In the genomic region with DNA sequence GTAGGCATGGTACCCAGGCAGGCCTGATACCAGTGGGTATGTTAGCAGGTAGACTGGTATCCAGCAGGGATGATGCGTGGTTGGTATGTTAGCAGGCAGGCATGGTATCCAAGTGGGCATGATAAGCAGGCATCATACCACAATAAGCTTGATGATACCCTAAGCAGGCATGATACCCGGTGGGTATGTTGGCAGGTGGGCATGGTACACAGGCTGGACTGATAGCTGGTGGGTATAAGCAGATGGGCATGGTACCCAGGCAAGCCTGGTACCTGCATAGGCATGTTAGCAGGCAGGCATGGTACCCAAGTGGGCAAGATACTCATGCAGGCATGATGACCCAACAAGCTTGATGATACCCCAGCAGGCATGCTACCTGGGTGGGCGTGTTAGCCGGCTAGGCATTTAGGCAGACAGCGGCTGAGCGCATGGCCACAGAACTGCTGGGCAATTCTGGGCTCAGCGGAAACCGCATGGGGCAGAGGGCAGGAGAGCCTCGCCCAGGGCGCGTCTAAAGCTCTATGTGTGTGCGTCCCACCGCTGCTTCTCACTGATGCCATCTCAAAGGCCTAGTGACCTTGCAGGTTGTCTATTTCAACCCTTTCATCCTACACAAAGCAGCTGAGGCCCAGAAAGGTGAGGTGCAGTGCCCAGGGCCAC, we compare ENCODE assay signal across 23 cellular contexts. TPM values are rescaled to one million over a fixed set of nuclear protein-coding genes. Genes with fewer than 3 reads are reported as not detected.
A peak's percentile ranks its signal among the peaks of the same experiment; 100 is the strongest.
DNase-seq lines count a peak whose midpoint lies in the region; ATAC-seq, FAIRE-seq and TF ChIP-seq lines count a peak whose summit lies in the region.
"Had no signal": no experiment of that assay in that cellular context is flagged by ENCODE, and none has a peak within 500 bp of the region (broad histone marks: within the 10 kb centered on the region; RNA-seq: fewer than 3 reads in every experiment).

No MANE protein-coding gene starts in this region.

- TF ChIP-seq CTCF in HepG2 (CRISPR knock-in tag; IDR thresholded peaks at IDR 0.05) (no peak), right lobe of liver (IDR thresholded peaks at IDR 0.05) (no peak), kidney (IDR thresholded peaks at IDR 0.05; ENCODE audit: borderline replicate concordance, extremely low read depth, insufficient read depth) (no peak)

- no peaks in the 10 kb centered on the region for H3K27me3 Mint-ChIP-seq in activated CD4-positive, alpha-beta memory T cell treated with anti-CD3 and anti-CD28 coated beads for 36 hours

- TF ChIP-seq EP300 in HepG2 (IDR thresholded peaks at IDR 0.05; ENCODE audit: low read depth in 2 of 2, low read length in 2 of 2) (no peak), HepG2 (CRISPR knock-in tag; IDR thresholded peaks at IDR 0.05; ENCODE audit: borderline replicate concordance) (no peak)

- no peaks in the 10 kb centered on the region for H4K20me1 ChIP-seq in HepG2 (ENCODE audit: insufficient read depth, low read length)

- H3K4me1 Mint-ChIP-seq in activated CD4-positive, alpha-beta memory T cell treated with anti-CD3 and anti-CD28 coated beads for 36 hours (ENCODE audit: low read depth), result peaks cover 33% of the 10 kb centered on the region

- H3K4me2 ChIP-seq in HepG2 (ENCODE audit: low read depth, low read length), result no peak overlapping the region

- no peaks in the 10 kb centered on the region for H3K9me3 Mint-ChIP-seq in activated CD4-positive, alpha-beta memory T cell treated with anti-CD3 and anti-CD28 coated beads for 36 hours

- H2AFZ ChIP-seq in HepG2 (ENCODE audit: low read length), result no peak overlapping the region

- TF ChIP-seq RAD21 in HepG2 (CRISPR knock-in tag; IDR thresholded peaks at IDR 0.05), result no peak

- H3K36me3 ChIP-seq in HepG2 (replicated peaks in 1 of 2; ENCODE audit: control insufficient read depth in 1 of 2, insufficient read depth in 2 of 2, low read length in 2 of 2) (peaks cover 8 to 22% of the 10 kb centered on the region in 2 experiments), right lobe of liver (peaks cover 0 to 16% (median 0%) of the 10 kb centered on the region in 4 donors), kidney (ENCODE audit: control insufficient read depth in 1 of 2, insufficient read depth in 2 of 2, low read length in 2 of 2) (peaks cover 6 to 7% of the 10 kb centered on the region in 2 donors)
- H3K36me3 ChIP-seq: ovary had no signal

- H3K27ac ChIP-seq in HepG2 (ENCODE audit: extremely low read length, insufficient read depth, low read length), result no peak overlapping the region
- H3K27ac ChIP-seq in right lobe of liver, result no peak overlapping the region
- no peak overlapping the region for H3K27ac ChIP-seq in kidney (ENCODE audit: low read depth in 2 of 2, low read length in 2 of 2)
- H3K27ac ChIP-seq: left lung, ovary, SJCRH30, tibial artery had no signal

- in situ Hi-C loops in HepG2 (cut with HindIII; ENCODE audit: extremely low pct_ligation_motif_present, low pct_unique_long_range_greater_than_20kb), result no loop called here

- H3K27ac Mint-ChIP-seq in activated CD4-positive, alpha-beta memory T cell treated with anti-CD3 and anti-CD28 coated beads for 36 hours, result peak overlapping the region; percentile 20

- FAIRE-seq in HepG2 (lab: Jason Lieb, UNC) (no peak), kidney (lab: Jason Lieb, UNC) (no peak)

- H3K9ac ChIP-seq in HepG2 (ENCODE audit: insufficient read depth, low read depth, low read length), result no peak overlapping the region
- H3K9ac ChIP-seq in kidney (ENCODE audit: low read length in 2 of 2), result no peak overlapping the region

- POLR2A ChIA-PET in HepG2 (lab: Yijun Ruan, JAX), result interaction anchor here (1.5 to 3.3 kb wide), 3 partner anchors 9 to 237 kb away, joined by 4 to 31 read pairs (median 6); no protein-coding TSS in a partner anchor
- POLR2A ChIA-PET in activated CD4-positive, alpha-beta memory T cell treated with anti-CD3 and anti-CD28 coated beads for 36 hours (lab: Charles Lee), result interaction anchor here (0.6 kb wide), 1 partner anchor 17 kb away, joined by 3 read pairs; no protein-coding TSS in a partner anchor

- DNase-seq in HepG2 (ENCODE audit: low spot score), result no peak
- DNase-seq in right lobe of liver, result no peak
- no peak for DNase-seq in activated CD4-positive, alpha-beta memory T cell treated with anti-CD3 and anti-CD28 coated beads for 36 hours
- peak; percentile 66 for DNase-seq in kidney
- no peak for DNase-seq in NCI-H774 (lab: John Stamatoyannopoulos, UW)
- no peak for DNase-seq in MV-4-11 (lab: John Stamatoyannopoulos, UW)
- DNase-seq: activated CD4-positive, CD25-positive, alpha-beta regulatory T cell; amygdala; effector CD8-positive, alpha-beta T cell; GOT3; NCI-H1417 treated with DMSO at 0.1 percent for 48 hours; NCI-H748 treated with DMSO at 0.1 percent for 48 hours; SJCRH30; stimulated activated CD4-positive, alpha-beta T cell treated with anti-CD3 and anti-CD28 coated beads, Interleukin-1b, Interleukin-23, amount 100 ng/mL, for 48 hours; stimulated activated naive CD4-positive, alpha-beta T cell treated with Interleukin-2 at 50 U/mL for 16 hours; T-helper 9 cell; tibial artery had no signal

- H3K79me2 ChIP-seq in HepG2 (ENCODE audit: insufficient read depth, low read length), result peaks cover 9% of the 10 kb centered on the region

- intact Hi-C loops in HepG2 (cut with micrococcal nuclease; ENCODE audit: unreplicated experiment) (no loop called here), right lobe of liver (cut with DNase I) (no loop called here), kidney (cut with DNase I) (no loop called here)
- intact Hi-C loops in activated CD4-positive, alpha-beta memory T cell treated with anti-CD3 and anti-CD28 coated beads for 36 hours (cut with micrococcal nuclease), result loop anchor here (2.0 kb wide), 1 partner anchor 45 kb away; no protein-coding TSS in a partner anchor

- BruUV-seq in HepG2 (replicated peaks; lab: Mats Ljungman, UMichigan), result no TSS peak

- H3K9me3 ChIP-seq in HepG2 (ENCODE audit: low read length) (no peaks in the 10 kb centered on the region), right lobe of liver (no peaks in the 10 kb centered on the region), kidney (ENCODE audit: control insufficient read depth in 1 of 2, low read length in 2 of 2) (no peaks in the 10 kb centered on the region)
- H3K9me3 ChIP-seq: left lung, ovary, SJCRH30, tibial artery had no signal

- ATAC-seq in HepG2, result no peak
- ATAC-seq in right lobe of liver, result no peak
- ATAC-seq in HG03097 (IDR thresholded peaks at IDR 0.05; ENCODE audit: low FRiP score, unreplicated experiment), result no peak
- ATAC-seq in HG02870 (IDR thresholded peaks at IDR 0.05; ENCODE audit: unreplicated experiment), result no peak
- ATAC-seq: left lung, sciatic nerve had no signal

- CTCF ChIA-PET in HepG2 (lab: Yijun Ruan, JAX; ENCODE audit: low intra/inter-chr PET ratio, low total read pairs), result no interaction called here
- CTCF ChIA-PET in activated CD4-positive, alpha-beta memory T cell treated with anti-CD3 and anti-CD28 coated beads for 36 hours (lab: Charles Lee), result interaction anchor here (0.8 to 2.2 kb wide), 4 partner anchors 14 to 116 kb away, joined by 3 to 7 read pairs (median 4); a partner anchor contains a TSS

- H3K36me3 Mint-ChIP-seq in activated CD4-positive, alpha-beta memory T cell treated with anti-CD3 and anti-CD28 coated beads for 36 hours, result peaks cover 18% of the 10 kb centered on the region

- H3K4me1 ChIP-seq in HepG2 (ENCODE audit: insufficient read depth, low read length), result peaks cover 26% of the 10 kb centered on the region
- peaks cover 0 to 6% (median 2%) of the 10 kb centered on the region in 4 donors for H3K4me1 ChIP-seq in right lobe of liver
- H3K4me1 ChIP-seq in kidney (ENCODE audit: control insufficient read depth in 1 of 2, insufficient read depth in 1 of 2, low read depth in 1 of 2, low read length in 2 of 2), result peaks cover 3 to 9% of the 10 kb centered on the region in 2 donors

- 94% methylated on average over 10 of the region's 13 CpGs for WGBS in HepG2 (ENCODE audit: low lambda C conversion rate)
- WGBS in right lobe of liver (ENCODE audit: insufficient coverage, low coverage, low lambda C conversion rate, missing lambda C conversion rate), result 88% methylated on average over 8 of the region's 13 CpGs

- H3K4me3 Mint-ChIP-seq in activated CD4-positive, alpha-beta memory T cell treated with anti-CD3 and anti-CD28 coated beads for 36 hours, result no peak overlapping the region

- TF ChIP-seq POLR2A in HepG2 (IDR thresholded peaks at IDR 0.05; ENCODE audit: insufficient read depth in 1 of 2, low read depth in 2 of 2, low read length in 2 of 2) (no peak; a peak in 1 of 4 replicates), right lobe of liver (IDR thresholded peaks at IDR 0.05) (no peak)

- no peaks in the 10 kb centered on the region for H3K27me3 ChIP-seq in HepG2 (ENCODE audit: control insufficient read depth in 1 of 2, insufficient read depth in 2 of 2, low read length in 2 of 2)
- no peaks in the 10 kb centered on the region for H3K27me3 ChIP-seq in right lobe of liver
- H3K27me3 ChIP-seq: ovary, SJCRH30, tibial artery had no signal

- H3K4me3 ChIP-seq in HepG2 (replicated peaks in 1 of 3; ENCODE audit: insufficient read depth in 1 of 3, low read depth in 2 of 3, low read length in 3 of 3), result no peak overlapping the region
- H3K4me3 ChIP-seq in right lobe of liver, result no peak overlapping the region
- no peak overlapping the region for H3K4me3 ChIP-seq in kidney (ENCODE audit: low read length in 2 of 2)
- H3K4me3 ChIP-seq: ovary, SJCRH30, tibial artery had no signal

RNA-seq across cellular contexts. Expression of a gene that starts 2.3 kb away (rescaled TPM):
- total RNA-seq in HepG2 (2016; rRNA removed; fragmentation: Illumina TruSeq; extraction: Trizol), result 5.5 and 12.2 TPM in 2 replicates
- 4.0 and 6.2 TPM in 2 replicates for total RNA-seq in HepG2 (2016; cell fraction: cytosol; rRNA removed; fragmentation: Illumina TruSeq; extraction: Trizol; ENCODE audit: low read depth)
- total RNA-seq in HepG2 (2016; cell fraction: insoluble cytoplasmic fraction; rRNA removed; fragmentation: Illumina TruSeq; extraction: Trizol), result 4.5 and 13.3 TPM in 2 replicates
- 6.1 and 6.4 TPM in 2 replicates for total RNA-seq in HepG2 (2016; cell fraction: membrane; rRNA removed; fragmentation: Illumina TruSeq; extraction: Trizol)
- total RNA-seq in HepG2 (2016; cell fraction: nucleus; rRNA removed; fragmentation: Illumina TruSeq; extraction: Trizol), result 18.5 and 23.9 TPM in 2 replicates
- 17.6 and 23.9 TPM in 2 replicates for polyA plus RNA-seq in HepG2 (2011; rRNA removed)
- 13.7 and 17.1 TPM in 2 replicates for polyA plus RNA-seq in HepG2 (2011; cell fraction: cytosol; rRNA removed)
- 145 and 163 TPM in 2 replicates for polyA plus RNA-seq in HepG2 (2011; cell fraction: nucleus; rRNA removed)
- 21.6 and 30.9 TPM in 2 replicates for polyA plus RNA-seq in HepG2 (2012)
- 3.7 and 4.2 TPM in 2 replicates for polyA plus RNA-seq in HepG2 (2016; cell fraction: cytosol; fragmentation: Illumina TruSeq; extraction: Trizol; ENCODE audit: low read depth)
- polyA plus RNA-seq in HepG2 (2016; cell fraction: insoluble cytoplasmic fraction; fragmentation: Illumina TruSeq; extraction: Trizol; ENCODE audit: low read depth), result 7.1 and 11.5 TPM in 2 replicates
- 7.0 and 7.3 TPM in 2 replicates for polyA plus RNA-seq in HepG2 (2016; cell fraction: membrane; fragmentation: Illumina TruSeq; extraction: Trizol; ENCODE audit: low read depth)
- 81.4 and 86.8 TPM in 2 replicates for polyA plus RNA-seq in HepG2 (2016; cell fraction: nucleus; fragmentation: Illumina TruSeq; extraction: Trizol; ENCODE audit: insufficient read depth, low read depth)
- 15.4 and 23.1 TPM in 2 replicates for polyA minus RNA-seq in HepG2 (2011; rRNA and poly(A)+ RNA removed; ENCODE audit: low replicate concordance)
- polyA minus RNA-seq in HepG2 (2011; cell fraction: cytosol; rRNA and poly(A)+ RNA removed), result 15.4 and 18.7 TPM in 2 replicates
- polyA minus RNA-seq in HepG2 (2011; cell fraction: nucleus; rRNA and poly(A)+ RNA removed), result 34.1 and 36.2 TPM in 2 replicates
- 10 to 100 TPM in 5 of 6 experiments, 1 to 10 TPM in 1; 9.7 to 23.5 (median 15.7) TPM for total RNA-seq in right lobe of liver
- total RNA-seq in activated CD4-positive, alpha-beta memory T cell treated with anti-CD3 and anti-CD28 coated beads for 36 hours, result 10 to 100 TPM; 37.4 to 44.7 TPM
- 63.2 TPM for total RNA-seq in kidney
- polyA plus RNA-seq in kidney (ENCODE audit: insufficient read depth, low read depth, low replicate concordance), result 25.9 TPM

RNA-seq across cellular contexts. Expression of a gene that starts 2.4 kb away (rescaled TPM):
- total RNA-seq in HepG2 (2016; rRNA removed; fragmentation: Illumina TruSeq; extraction: Trizol) (3.1 and 8.7 TPM in 2 replicates), right lobe of liver (1 to 10 TPM; 5.8 to 9.8 (median 6.5) TPM), kidney (24.5 TPM)
- 3.2 and 3.4 TPM in 2 replicates for total RNA-seq in HepG2 (2016; cell fraction: cytosol; rRNA removed; fragmentation: Illumina TruSeq; extraction: Trizol; ENCODE audit: low read depth)
- total RNA-seq in HepG2 (2016; cell fraction: insoluble cytoplasmic fraction; rRNA removed; fragmentation: Illumina TruSeq; extraction: Trizol), result 3.5 and 11.2 TPM in 2 replicates
- 3.1 and 3.2 TPM in 2 replicates for total RNA-seq in HepG2 (2016; cell fraction: membrane; rRNA removed; fragmentation: Illumina TruSeq; extraction: Trizol)
- total RNA-seq in HepG2 (2016; cell fraction: nucleus; rRNA removed; fragmentation: Illumina TruSeq; extraction: Trizol), result 12.9 and 13.6 TPM in 2 replicates
- polyA plus RNA-seq in HepG2 (2011; rRNA removed) (13.2 and 21.1 TPM in 2 replicates), kidney (ENCODE audit: insufficient read depth, low read depth, low replicate concordance) (11.3 TPM)
- polyA plus RNA-seq in HepG2 (2011; cell fraction: cytosol; rRNA removed), result 5.5 and 7.6 TPM in 2 replicates
- 121 and 146 TPM in 2 replicates for polyA plus RNA-seq in HepG2 (2011; cell fraction: nucleus; rRNA removed)
- 7.0 and 18.5 TPM in 2 replicates for polyA plus RNA-seq in HepG2 (2012)
- 0.73 and 1.0 TPM in 2 replicates for polyA plus RNA-seq in HepG2 (2016; cell fraction: cytosol; fragmentation: Illumina TruSeq; extraction: Trizol; ENCODE audit: low read depth)
- 2.8 and 4.4 TPM in 2 replicates for polyA plus RNA-seq in HepG2 (2016; cell fraction: insoluble cytoplasmic fraction; fragmentation: Illumina TruSeq; extraction: Trizol; ENCODE audit: low read depth)
- polyA plus RNA-seq in HepG2 (2016; cell fraction: membrane; fragmentation: Illumina TruSeq; extraction: Trizol; ENCODE audit: low read depth), result 1.4 and 2.3 TPM in 2 replicates
- 29.5 and 32.2 TPM in 2 replicates for polyA plus RNA-seq in HepG2 (2016; cell fraction: nucleus; fragmentation: Illumina TruSeq; extraction: Trizol; ENCODE audit: insufficient read depth, low read depth)
- 7.7 and 20.5 TPM in 2 replicates for polyA minus RNA-seq in HepG2 (2011; rRNA and poly(A)+ RNA removed; ENCODE audit: low replicate concordance)
- 5.6 and 11.8 TPM in 2 replicates for polyA minus RNA-seq in HepG2 (2011; cell fraction: cytosol; rRNA and poly(A)+ RNA removed)
- 22.4 and 23.0 TPM in 2 replicates for polyA minus RNA-seq in HepG2 (2011; cell fraction: nucleus; rRNA and poly(A)+ RNA removed)
- total RNA-seq in activated CD4-positive, alpha-beta memory T cell treated with anti-CD3 and anti-CD28 coated beads for 36 hours, result 10 to 100 TPM; 10.1 to 10.6 TPM

RNA-seq across cellular contexts. Expression of a gene that starts 42.8 kb away (rescaled TPM):
- total RNA-seq in HepG2 (2016; rRNA removed; fragmentation: Illumina TruSeq; extraction: Trizol) (38.7 and 42.8 TPM in 2 replicates), right lobe of liver (10 to 100 TPM; 59.1 to 87.7 (median 73.0) TPM), kidney (276 TPM)
- total RNA-seq in HepG2 (2016; cell fraction: cytosol; rRNA removed; fragmentation: Illumina TruSeq; extraction: Trizol; ENCODE audit: low read depth), result 8.0 and 9.3 TPM in 2 replicates
- 36.5 and 38.8 TPM in 2 replicates for total RNA-seq in HepG2 (2016; cell fraction: insoluble cytoplasmic fraction; rRNA removed; fragmentation: Illumina TruSeq; extraction: Trizol)
- total RNA-seq in HepG2 (2016; cell fraction: membrane; rRNA removed; fragmentation: Illumina TruSeq; extraction: Trizol), result 12.8 and 13.4 TPM in 2 replicates
- 57.4 and 57.5 TPM in 2 replicates for total RNA-seq in HepG2 (2016; cell fraction: nucleus; rRNA removed; fragmentation: Illumina TruSeq; extraction: Trizol)
- polyA plus RNA-seq in HepG2 (2011; rRNA removed) (38.6 and 44.0 TPM in 2 replicates), kidney (ENCODE audit: insufficient read depth, low read depth, low replicate concordance) (43.4 TPM)
- 16.4 and 18.9 TPM in 2 replicates for polyA plus RNA-seq in HepG2 (2011; cell fraction: cytosol; rRNA removed)
- polyA plus RNA-seq in HepG2 (2011; cell fraction: nucleus; rRNA removed), result 134 and 171 TPM in 2 replicates
- 28.2 and 46.6 TPM in 2 replicates for polyA plus RNA-seq in HepG2 (2012)
- 1.4 and 2.0 TPM in 2 replicates for polyA plus RNA-seq in HepG2 (2016; cell fraction: cytosol; fragmentation: Illumina TruSeq; extraction: Trizol; ENCODE audit: low read depth)
- 23.5 and 27.4 TPM in 2 replicates for polyA plus RNA-seq in HepG2 (2016; cell fraction: insoluble cytoplasmic fraction; fragmentation: Illumina TruSeq; extraction: Trizol; ENCODE audit: low read depth)
- polyA plus RNA-seq in HepG2 (2016; cell fraction: membrane; fragmentation: Illumina TruSeq; extraction: Trizol; ENCODE audit: low read depth), result 3.4 and 3.7 TPM in 2 replicates
- 77.8 and 79.2 TPM in 2 replicates for polyA plus RNA-seq in HepG2 (2016; cell fraction: nucleus; fragmentation: Illumina TruSeq; extraction: Trizol; ENCODE audit: insufficient read depth, low read depth)
- 133 and 148 TPM in 2 replicates for polyA minus RNA-seq in HepG2 (2011; rRNA and poly(A)+ RNA removed; ENCODE audit: low replicate concordance)
- polyA minus RNA-seq in HepG2 (2011; cell fraction: cytosol; rRNA and poly(A)+ RNA removed), result 36.1 and 37.6 TPM in 2 replicates
- polyA minus RNA-seq in HepG2 (2011; cell fraction: nucleus; rRNA and poly(A)+ RNA removed), result 108 and 132 TPM in 2 replicates
- 100 to 1,000 TPM; 421 to 440 TPM for total RNA-seq in activated CD4-positive, alpha-beta memory T cell treated with anti-CD3 and anti-CD28 coated beads for 36 hours

RNA-seq across cellular contexts. Expression of a gene that starts 48.0 kb away (rescaled TPM):
- 0.11 TPM in 1 of 2 replicates, not detected in the other for total RNA-seq in HepG2 (2016; rRNA removed; fragmentation: Illumina TruSeq; extraction: Trizol)
- total RNA-seq in HepG2 (2016; cell fraction: cytosol; rRNA removed; fragmentation: Illumina TruSeq; extraction: Trizol; ENCODE audit: low read depth), result not detected in 2 replicates
- 0.06 TPM in 1 of 2 replicates, not detected in the other for total RNA-seq in HepG2 (2016; cell fraction: insoluble cytoplasmic fraction; rRNA removed; fragmentation: Illumina TruSeq; extraction: Trizol)
- not detected in 2 replicates for total RNA-seq in HepG2 (2016; cell fraction: membrane; rRNA removed; fragmentation: Illumina TruSeq; extraction: Trizol)
- not detected in 2 replicates for total RNA-seq in HepG2 (2016; cell fraction: nucleus; rRNA removed; fragmentation: Illumina TruSeq; extraction: Trizol)
- 0.03 TPM in 1 of 2 replicates, not detected in the other for polyA plus RNA-seq in HepG2 (2011; rRNA removed)
- not detected in 2 replicates for polyA plus RNA-seq in HepG2 (2011; cell fraction: cytosol; rRNA removed)
- 0.05 and 0.11 TPM in 2 replicates for polyA plus RNA-seq in HepG2 (2011; cell fraction: nucleus; rRNA removed)
- polyA plus RNA-seq in HepG2 (2012), result 0.16 and 0.19 TPM in 2 replicates
- not detected in 2 replicates for polyA plus RNA-seq in HepG2 (2016; cell fraction: cytosol; fragmentation: Illumina TruSeq; extraction: Trizol; ENCODE audit: low read depth)
- not detected in 2 replicates for polyA plus RNA-seq in HepG2 (2016; cell fraction: insoluble cytoplasmic fraction; fragmentation: Illumina TruSeq; extraction: Trizol; ENCODE audit: low read depth)
- polyA plus RNA-seq in HepG2 (2016; cell fraction: membrane; fragmentation: Illumina TruSeq; extraction: Trizol; ENCODE audit: low read depth), result not detected in 2 replicates
- polyA plus RNA-seq in HepG2 (2016; cell fraction: nucleus; fragmentation: Illumina TruSeq; extraction: Trizol; ENCODE audit: insufficient read depth, low read depth), result 0.21 TPM in 1 of 2 replicates, not detected in the other
- polyA minus RNA-seq in HepG2 (2011; rRNA and poly(A)+ RNA removed; ENCODE audit: low replicate concordance), result 0.22 and 5.5 TPM in 2 replicates
- polyA minus RNA-seq in HepG2 (2011; cell fraction: cytosol; rRNA and poly(A)+ RNA removed), result not detected in 2 replicates
- not detected in 2 replicates for polyA minus RNA-seq in HepG2 (2011; cell fraction: nucleus; rRNA and poly(A)+ RNA removed)
- under 1 TPM in 3 of 6 experiments, not detected in 3; 0.20 to 0.29 (median 0.22) TPM for total RNA-seq in right lobe of liver
- total RNA-seq in activated CD4-positive, alpha-beta memory T cell treated with anti-CD3 and anti-CD28 coated beads for 36 hours, result not detected
- total RNA-seq in kidney, result 1.7 TPM
- polyA plus RNA-seq in kidney (ENCODE audit: insufficient read depth, low read depth, low replicate concordance), result 0.17 TPM
- total RNA-seq: activated CD8-positive, alpha-beta memory T cell treated with anti-CD3 and anti-CD28 coated beads for 36 hours had no signal
